In the genomic region with DNA sequence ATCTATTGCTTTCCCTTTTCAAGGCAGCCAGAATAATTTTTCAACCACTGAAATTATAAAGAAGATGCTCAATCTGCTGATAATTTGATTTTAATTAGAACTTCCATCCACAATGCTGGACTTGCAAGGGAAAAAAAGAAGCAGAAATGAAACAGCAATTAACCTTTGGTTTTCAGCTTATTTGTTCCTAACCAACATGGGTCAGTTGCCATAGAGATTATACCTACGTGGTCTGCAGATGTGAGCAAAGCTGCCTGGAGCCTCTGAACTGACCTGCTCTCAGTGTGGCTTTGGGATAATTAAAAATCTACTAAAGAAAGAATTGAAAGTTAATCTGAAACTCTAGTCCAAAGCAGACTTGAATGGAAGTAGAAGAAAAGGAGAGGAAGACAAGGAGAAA, we compare ENCODE assay signal across 1 cellular context.
TF ChIP-seq lines count a peak whose summit lies in the region.

No MANE protein-coding gene starts in this region.

TF ChIP-seq in GM12878, 131 proteins besides CTCF, POLR2A, EP300 and RAD21 (continued from another document):
- TF ChIP-seq, protein P1, sequence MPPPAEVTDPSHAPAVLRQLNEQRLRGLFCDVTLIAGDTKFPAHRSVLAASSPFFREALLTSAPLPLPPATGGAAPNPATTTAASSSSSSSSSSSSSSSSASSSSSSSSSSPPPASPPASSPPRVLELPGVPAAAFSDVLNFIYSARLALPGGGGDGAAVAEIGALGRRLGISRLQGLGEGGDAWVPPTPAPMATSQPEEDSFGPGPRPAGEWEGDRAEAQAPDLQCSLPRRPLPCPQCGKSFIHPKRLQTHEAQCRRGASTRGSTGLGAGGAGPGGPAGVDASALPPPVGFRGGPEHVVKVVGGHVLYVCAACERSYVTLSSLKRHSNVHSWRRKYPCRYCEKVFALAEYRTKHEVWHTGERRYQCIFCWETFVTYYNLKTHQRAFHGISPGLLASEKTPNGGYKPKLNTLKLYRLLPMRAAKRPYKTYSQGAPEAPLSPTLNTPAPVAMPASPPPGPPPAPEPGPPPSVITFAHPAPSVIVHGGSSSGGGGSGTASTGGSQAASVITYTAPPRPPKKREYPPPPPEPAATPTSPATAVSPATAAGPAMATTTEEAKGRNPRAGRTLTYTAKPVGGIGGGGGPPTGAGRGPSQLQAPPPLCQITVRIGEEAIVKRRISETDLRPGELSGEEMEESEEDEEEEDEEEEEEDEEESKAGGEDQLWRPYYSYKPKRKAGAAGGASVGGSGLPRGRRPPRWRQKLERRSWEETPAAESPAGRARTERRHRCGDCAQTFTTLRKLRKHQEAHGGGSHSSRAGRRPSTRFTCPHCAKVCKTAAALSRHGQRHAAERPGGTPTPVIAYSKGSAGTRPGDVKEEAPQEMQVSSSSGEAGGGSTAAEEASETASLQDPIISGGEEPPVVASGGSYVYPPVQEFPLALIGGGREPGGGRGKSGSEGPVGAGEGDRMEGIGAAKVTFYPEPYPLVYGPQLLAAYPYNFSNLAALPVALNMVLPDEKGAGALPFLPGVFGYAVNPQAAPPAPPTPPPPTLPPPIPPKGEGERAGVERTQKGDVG (CRISPR knock-in tag; IDR thresholded peaks at IDR 0.05), result no peak
- TF ChIP-seq NR2F1 (conservative IDR thresholded peaks at IDR 0.05) (peak; percentile 85), LARP7 (IDR thresholded peaks at IDR 0.05) (no peak), IKZF2 (IDR thresholded peaks at IDR 0.05) (peak; percentile 37 to 50; a peak in 2 of 4 replicates), SUPT20H (IDR thresholded peaks at IDR 0.05; ENCODE audit: borderline replicate concordance, control insufficient read depth, low read depth, low read length) (no peak), RB1 (IDR thresholded peaks at IDR 0.05; ENCODE audit: borderline replicate concordance) (no peak), STAT1 (conservative IDR thresholded peaks at IDR 0.05) (no peak), GABPA (IDR thresholded peaks at IDR 0.05; ENCODE audit: low read depth) (no peak), ATF7 (IDR thresholded peaks at IDR 0.05; ENCODE audit: low read depth) (no peak), NFIC (IDR thresholded peaks at IDR 0.05; ENCODE audit: low read depth, low read length) (no peak), SIN3A (IDR thresholded peaks at IDR 0.05; ENCODE audit: low read depth, low read length) (no peak), SUZ12 (IDR thresholded peaks at IDR 0.05; ENCODE audit: unreplicated experiment) (no peak), NBN (IDR thresholded peaks at IDR 0.05) (no peak), SPI1 (IDR thresholded peaks at IDR 0.05; ENCODE audit: borderline replicate concordance, insufficient read depth, low read depth, low read length) (peak; percentile 37; the same call in 1 of the 2 replicates), KAT2A (conservative IDR thresholded peaks at IDR 0.05; ENCODE audit: control insufficient read depth, low read depth, low read length) (no peak)
- TF ChIP-seq, protein P2, sequence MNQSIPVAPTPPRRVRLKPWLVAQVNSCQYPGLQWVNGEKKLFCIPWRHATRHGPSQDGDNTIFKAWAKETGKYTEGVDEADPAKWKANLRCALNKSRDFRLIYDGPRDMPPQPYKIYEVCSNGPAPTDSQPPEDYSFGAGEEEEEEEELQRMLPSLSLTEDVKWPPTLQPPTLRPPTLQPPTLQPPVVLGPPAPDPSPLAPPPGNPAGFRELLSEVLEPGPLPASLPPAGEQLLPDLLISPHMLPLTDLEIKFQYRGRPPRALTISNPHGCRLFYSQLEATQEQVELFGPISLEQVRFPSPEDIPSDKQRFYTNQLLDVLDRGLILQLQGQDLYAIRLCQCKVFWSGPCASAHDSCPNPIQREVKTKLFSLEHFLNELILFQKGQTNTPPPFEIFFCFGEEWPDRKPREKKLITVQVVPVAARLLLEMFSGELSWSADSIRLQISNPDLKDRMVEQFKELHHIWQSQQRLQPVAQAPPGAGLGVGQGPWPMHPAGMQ (IDR thresholded peaks at IDR 0.05; ENCODE audit: borderline replicate concordance), result no peak
- TF ChIP-seq, protein P3, sequence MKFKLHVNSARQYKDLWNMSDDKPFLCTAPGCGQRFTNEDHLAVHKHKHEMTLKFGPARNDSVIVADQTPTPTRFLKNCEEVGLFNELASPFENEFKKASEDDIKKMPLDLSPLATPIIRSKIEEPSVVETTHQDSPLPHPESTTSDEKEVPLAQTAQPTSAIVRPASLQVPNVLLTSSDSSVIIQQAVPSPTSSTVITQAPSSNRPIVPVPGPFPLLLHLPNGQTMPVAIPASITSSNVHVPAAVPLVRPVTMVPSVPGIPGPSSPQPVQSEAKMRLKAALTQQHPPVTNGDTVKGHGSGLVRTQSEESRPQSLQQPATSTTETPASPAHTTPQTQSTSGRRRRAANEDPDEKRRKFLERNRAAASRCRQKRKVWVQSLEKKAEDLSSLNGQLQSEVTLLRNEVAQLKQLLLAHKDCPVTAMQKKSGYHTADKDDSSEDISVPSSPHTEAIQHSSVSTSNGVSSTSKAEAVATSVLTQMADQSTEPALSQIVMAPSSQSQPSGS (IDR thresholded peaks at IDR 0.05; ENCODE audit: low read length), result no peak
- TF ChIP-seq, protein P4, sequence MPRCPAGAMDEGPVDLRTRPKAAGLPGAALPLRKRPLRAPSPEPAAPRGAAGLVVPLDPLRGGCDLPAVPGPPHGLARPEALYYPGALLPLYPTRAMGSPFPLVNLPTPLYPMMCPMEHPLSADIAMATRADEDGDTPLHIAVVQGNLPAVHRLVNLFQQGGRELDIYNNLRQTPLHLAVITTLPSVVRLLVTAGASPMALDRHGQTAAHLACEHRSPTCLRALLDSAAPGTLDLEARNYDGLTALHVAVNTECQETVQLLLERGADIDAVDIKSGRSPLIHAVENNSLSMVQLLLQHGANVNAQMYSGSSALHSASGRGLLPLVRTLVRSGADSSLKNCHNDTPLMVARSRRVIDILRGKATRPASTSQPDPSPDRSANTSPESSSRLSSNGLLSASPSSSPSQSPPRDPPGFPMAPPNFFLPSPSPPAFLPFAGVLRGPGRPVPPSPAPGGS (IDR thresholded peaks at IDR 0.05; ENCODE audit: borderline replicate concordance, insufficient read depth, low read depth, low read length, poor library complexity, severe bottlenecking), result no peak
